Comparison of ENCODE assay signal across 5 cellular contexts in the genomic region with DNA sequence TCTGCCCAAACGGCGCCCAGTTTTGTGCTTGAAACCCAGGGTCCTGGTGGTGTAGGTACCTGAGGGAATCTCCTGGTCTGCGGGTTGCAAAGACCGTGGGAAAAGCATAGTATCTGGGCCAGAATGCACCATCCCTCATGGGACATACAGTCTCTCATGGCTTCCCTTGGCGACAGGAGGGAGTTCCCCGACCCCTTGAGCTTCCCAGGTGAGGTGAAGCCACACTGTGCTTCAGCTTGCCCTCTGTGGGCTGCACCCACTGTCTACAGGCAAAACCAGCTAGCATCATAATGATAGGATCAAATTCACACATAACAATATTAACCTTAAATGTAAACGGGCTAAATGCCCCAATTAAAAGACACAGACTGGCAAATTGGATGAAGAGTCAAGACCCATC. TPM values are rescaled to one million over a fixed set of nuclear protein-coding genes. Genes with fewer than 3 reads are reported as not detected.
"Had no signal": no experiment of that assay in that cellular context is flagged by ENCODE, and none has a peak within 500 bp of the region (broad histone marks: within the 10 kb centered on the region; RNA-seq: fewer than 3 reads in every experiment).

No MANE protein-coding gene starts in this region.

RNA-seq across cellular contexts. Expression of a gene that starts 37.5 kb away (rescaled TPM):
- total RNA-seq: GM23248 had no signal

RNA-seq across cellular contexts. Expression of a gene that starts 52.5 kb away (rescaled TPM):
- total RNA-seq: GM23248, H4, H7, H9, HFFc6 had no signal
- polyA plus RNA-seq: GM23248 had no signal
